Comparison of ENCODE assay signal across 8 cellular contexts in the genomic region with DNA sequence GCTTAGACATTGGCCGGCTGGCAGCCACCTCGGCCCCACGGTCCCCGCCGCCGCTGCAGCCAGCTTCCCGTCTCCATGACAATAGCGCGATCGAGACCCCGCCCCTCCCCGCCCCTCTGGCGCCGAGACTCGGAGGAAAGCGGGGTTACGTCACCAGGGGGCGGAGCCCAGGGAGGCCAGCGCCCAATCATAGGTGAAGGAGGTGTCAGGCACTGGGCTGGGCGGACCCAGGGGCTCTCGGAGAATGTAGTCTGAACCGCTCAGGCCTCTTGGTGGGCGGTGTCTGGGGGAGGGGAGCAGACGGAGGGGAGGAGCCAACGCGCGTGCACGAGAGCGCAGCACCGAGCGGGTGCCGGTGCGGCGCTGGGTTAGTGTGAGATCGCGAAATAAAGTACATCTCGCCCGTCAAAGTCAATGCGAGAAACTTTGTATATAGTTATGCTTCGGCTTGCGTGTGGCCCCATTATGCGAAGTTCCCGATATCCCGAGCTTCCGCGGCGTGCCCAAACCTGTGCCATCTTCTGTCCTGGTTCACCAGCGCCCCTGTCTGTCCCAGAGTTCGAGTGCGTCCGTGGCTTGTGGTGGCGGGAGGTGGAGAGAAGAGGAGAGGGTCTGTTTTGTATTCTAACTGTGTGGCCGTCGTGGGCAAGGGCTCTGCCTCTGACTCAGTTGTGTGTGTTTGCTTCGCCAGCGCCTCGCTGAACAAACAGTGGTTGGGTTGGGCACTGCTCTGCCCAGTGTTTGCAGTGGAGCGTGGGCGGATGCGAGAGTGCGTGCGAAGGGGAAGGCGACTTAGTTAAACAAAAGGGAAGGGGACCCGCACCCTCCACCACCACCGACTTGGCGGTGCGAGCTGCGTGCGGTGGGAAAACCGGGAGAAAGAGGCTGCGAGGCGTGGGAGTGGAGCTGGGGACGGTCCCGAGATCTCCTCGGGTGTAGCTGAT. TPM values are rescaled to one million over a fixed set of nuclear protein-coding genes. Genes with fewer than 3 reads are reported as not detected.
DNase-seq lines count a peak whose midpoint lies in the region; ATAC-seq and TF ChIP-seq lines count a peak whose summit lies in the region.

No MANE protein-coding gene starts in this region.

- H3K27ac ChIP-seq in Panc1 (ENCODE audit: low read length), result peak overlapping the region; percentile 78

- H3K4me3 ChIP-seq in Panc1 (ENCODE audit: low read depth in 2 of 2, low read length in 2 of 2) (peak overlapping the region; percentile 61 to 82), fibroblast of mammary gland (ENCODE audit: control insufficient read depth, low read depth, low read length) (peak overlapping the region; percentile 79)

- POLR2A ChIA-PET in Panc1 (lab: Charles Lee), result no interaction called here

- H3K4me3 Mint-ChIP-seq in activated T-cell treated with anti-CD3 and anti-CD28 coated beads, Interleukin-2, amount 50 U/mL, for 72 hours, result peak overlapping the region; percentile 90 to 91
- peak overlapping the region; percentile 89 for H3K4me3 Mint-ChIP-seq in natural killer cell treated with Interleukin-12 subunit alpha and Interleukin-12 subunit beta and Interleukin-15 and Interleukin-18, amount 100 ng/mL, for 72 hours

- H3K27me3 Mint-ChIP-seq in activated T-cell treated with anti-CD3 and anti-CD28 coated beads, Interleukin-2, amount 50 U/mL, for 72 hours (ENCODE audit: low read depth), result peaks cover 71% of the 10 kb centered on the region
- peaks cover 43 to 67% of the 10 kb centered on the region in 2 donors for H3K27me3 Mint-ChIP-seq in natural killer cell treated with Interleukin-12 subunit alpha and Interleukin-12 subunit beta and Interleukin-15 and Interleukin-18, amount 100 ng/mL, for 72 hours

- DNase-seq in DMS153 treated with DMSO at 0.1 percent for 48 hours (lab: John Stamatoyannopoulos, UW; ENCODE audit: unreplicated experiment), result peak; percentile 97
- peak; percentile 99 for DNase-seq in KBM-7
- DNase-seq in Panc1 (ENCODE audit: low read depth, low spot score), result peak; percentile 86
- DNase-seq in activated T-cell treated with anti-CD3 and anti-CD28 coated beads, Interleukin-2, amount 50 U/mL, for 72 hours, result peak; percentile 98 to 99
- peak; percentile 99 for DNase-seq in fibroblast of mammary gland (ENCODE audit: low read depth)
- DNase-seq in natural killer cell treated with Interleukin-12 subunit alpha and Interleukin-12 subunit beta and Interleukin-15 and Interleukin-18, amount 100 ng/mL, for 72 hours (ENCODE audit: low spot score), result peak; percentile 93
- DNase-seq in stimulated activated naive CD4-positive, alpha-beta T cell (lab: John Stamatoyannopoulos, UW), result peak; percentile 78 to 93 (median 90)

- peaks cover 13 to 16% of the 10 kb centered on the region in 2 donors for H3K36me3 Mint-ChIP-seq in activated T-cell treated with anti-CD3 and anti-CD28 coated beads, Interleukin-2, amount 50 U/mL, for 72 hours (ENCODE audit: insufficient read depth in 2 of 2)
- peaks cover 6% of the 10 kb centered on the region for H3K36me3 Mint-ChIP-seq in natural killer cell treated with Interleukin-12 subunit alpha and Interleukin-12 subunit beta and Interleukin-15 and Interleukin-18, amount 100 ng/mL, for 72 hours

- H3K27me3 ChIP-seq in Panc1 (ENCODE audit: control insufficient read depth, insufficient read depth, low read length), result no peaks in the 10 kb centered on the region

- peak; percentile 92 for ATAC-seq in GM21717 (IDR thresholded peaks at IDR 0.05; ENCODE audit: unreplicated experiment)
- peak; percentile 90 for ATAC-seq in Panc1
- ATAC-seq in activated T-cell treated with anti-CD3 and anti-CD28 coated beads, Interleukin-2, amount 50 U/mL, for 72 hours (replicated peaks in 1 of 2), result peak; percentile 91 to 92
- ATAC-seq in natural killer cell treated with Interleukin-12 subunit alpha and Interleukin-12 subunit beta and Interleukin-15 and Interleukin-18, amount 100 ng/mL, for 72 hours, result peak; percentile 97

- TF ChIP-seq CTCF in Panc1 (IDR thresholded peaks at IDR 0.05), result peak; percentile 36
- no peak for TF ChIP-seq CTCF in fibroblast of mammary gland (conservative IDR thresholded peaks at IDR 0.05; ENCODE audit: control insufficient read depth, insufficient read depth, low read depth, low read length)

- intact Hi-C loops in Panc1 (cut with micrococcal nuclease; ENCODE audit: unreplicated experiment), result loop anchor here (2.0 to 5.0 kb wide), 2 partner anchors 328 to 643 kb away; a partner anchor contains a TSS

- peaks cover 4% of the 10 kb centered on the region; the same call in 1 of the 2 replicates for H3K4me1 ChIP-seq in Panc1 (ENCODE audit: control insufficient read depth, insufficient read depth, low read length)

- peaks cover 36% of the 10 kb centered on the region for H3K4me1 Mint-ChIP-seq in activated T-cell treated with anti-CD3 and anti-CD28 coated beads, Interleukin-2, amount 50 U/mL, for 72 hours (ENCODE audit: low read depth)
- peaks cover 22 to 24% of the 10 kb centered on the region in 2 donors for H3K4me1 Mint-ChIP-seq in natural killer cell treated with Interleukin-12 subunit alpha and Interleukin-12 subunit beta and Interleukin-15 and Interleukin-18, amount 100 ng/mL, for 72 hours (ENCODE audit: low read depth in 2 of 2)

- H3K27ac Mint-ChIP-seq in activated T-cell treated with anti-CD3 and anti-CD28 coated beads, Interleukin-2, amount 50 U/mL, for 72 hours, result peak overlapping the region; percentile 47
- H3K27ac Mint-ChIP-seq in natural killer cell treated with Interleukin-12 subunit alpha and Interleukin-12 subunit beta and Interleukin-15 and Interleukin-18, amount 100 ng/mL, for 72 hours, result peak overlapping the region in 1 of 2 donors; percentile 59

- in situ Hi-C loops in KBM-7 (cut with MboI; ENCODE audit: low pct_unique_long_range_greater_than_20kb, low sequenced_read_pairs), result loop anchor here (25.0 kb wide), 1 partner anchor 992 kb away; no protein-coding TSS in a partner anchor
- in situ Hi-C loops in Panc1 (cut with HindIII; ENCODE audit: low pct_unique_long_range_greater_than_20kb, low sequenced_read_pairs), result no loop called here

- peaks cover 0 to 2% of the 10 kb centered on the region in 2 donors for H3K9me3 Mint-ChIP-seq in activated T-cell treated with anti-CD3 and anti-CD28 coated beads, Interleukin-2, amount 50 U/mL, for 72 hours
- H3K9me3 Mint-ChIP-seq in natural killer cell treated with Interleukin-12 subunit alpha and Interleukin-12 subunit beta and Interleukin-15 and Interleukin-18, amount 100 ng/mL, for 72 hours, result no peaks in the 10 kb centered on the region

- H3K9me3 ChIP-seq in Panc1 (ENCODE audit: control insufficient read depth, insufficient read depth, low read depth, low read length), result no peaks in the 10 kb centered on the region

- H3K36me3 ChIP-seq in Panc1 (ENCODE audit: control insufficient read depth, insufficient read depth, low read length), result no peaks in the 10 kb centered on the region

- CTCF ChIA-PET in Panc1 (lab: Charles Lee), result no interaction called here

- BruUV-seq in Panc1 (replicated peaks; lab: Mats Ljungman, UMichigan), result no TSS peak

RNA-seq across cellular contexts. Expression of a gene that starts 1.3 kb away (rescaled TPM):
- total RNA-seq in Panc1 (2021; ENCODE audit: unreplicated experiment), result 2.7 TPM
- 1.8 TPM for polyA plus RNA-seq in Panc1 (2012; ENCODE audit: insufficient read length)
- total RNA-seq in activated T-cell treated with anti-CD3 and anti-CD28 coated beads, Interleukin-2, amount 50 U/mL, for 72 hours, result 1 to 10 TPM in 1 of 2 donors, under 1 TPM in 1; 0.74 to 1.4 TPM
- total RNA-seq in natural killer cell treated with Interleukin-12 subunit alpha and Interleukin-12 subunit beta and Interleukin-15 and Interleukin-18, amount 100 ng/mL, for 72 hours, result not detected

Comparison
In these comparisons a context has a peak if more than half of its experiments do, and no peak if none do; other contexts are left out.
1. Peak in every context shown above with its lines: DNase-seq, ATAC-seq, H3K4me3 ChIP-seq and H3K27ac ChIP-seq.